In genomic region chr7:17985473-17986239, GRCh38 we compare ENCODE assay signal across 1 cellular context.
TF ChIP-seq lines count a peak whose summit lies in the region.

No MANE protein-coding gene starts in this region.

TF ChIP-seq in H1, 55 proteins besides CTCF, POLR2A, EP300 and RAD21:
- TF ChIP-seq TAF7 (optimal IDR thresholded peaks at IDR 0.05; ENCODE audit: borderline replicate concordance, low read depth, low read length) = no peak
- no peak for TF ChIP-seq RBBP5 (IDR thresholded peaks at IDR 0.05; ENCODE audit: borderline replicate concordance, low read depth, low read length)
- no peak for TF ChIP-seq SIX5 (IDR thresholded peaks at IDR 0.05; ENCODE audit: low read depth, low read length)
- TF ChIP-seq SUZ12 (IDR thresholded peaks at IDR 0.05; ENCODE audit: low read length) = no peak
- TF ChIP-seq NANOG (IDR thresholded peaks at IDR 0.05; ENCODE audit: insufficient read depth, low read depth, low read length, poor library complexity, severe bottlenecking) = no peak
- TF ChIP-seq JUN (IDR thresholded peaks at IDR 0.05; ENCODE audit: low read depth, low read length) = no peak
- TF ChIP-seq JUND (IDR thresholded peaks at IDR 0.05; ENCODE audit: low read length) = no peak
- no peak for TF ChIP-seq MAFK (IDR thresholded peaks at IDR 0.05; ENCODE audit: low read depth, low read length)
- TF ChIP-seq POU5F1 (IDR thresholded peaks at IDR 0.05; ENCODE audit: low read depth, low read length) = no peak
- no peak for TF ChIP-seq POLR2AphosphoS5 (IDR thresholded peaks at IDR 0.05; ENCODE audit: low read depth, low read length)
- no peak for TF ChIP-seq CBX5 (IDR thresholded peaks at IDR 0.05; ENCODE audit: low read depth, low read length)
- TF ChIP-seq SP4 (IDR thresholded peaks at IDR 0.05; ENCODE audit: low read length) = no peak
- no peak for TF ChIP-seq GTF2F1 (IDR thresholded peaks at IDR 0.05; ENCODE audit: borderline replicate concordance, low read depth, low read length)
- TF ChIP-seq ZNF274 (IDR thresholded peaks at IDR 0.05; ENCODE audit: borderline replicate concordance, extremely low read depth, low read length) = no peak
- TF ChIP-seq CHD1 (IDR thresholded peaks at IDR 0.05; ENCODE audit: low read depth, low read length) = no peak
- TF ChIP-seq SIN3A (conservative IDR thresholded peaks at IDR 0.05 in 1 of 2, IDR thresholded peaks at IDR 0.05 in 1 of 2; ENCODE audit: low read depth in 1 of 2, low read length in 2 of 2) = no peak
- no peak for TF ChIP-seq NRF1 (IDR thresholded peaks at IDR 0.05; ENCODE audit: low read depth, low read length)
TF ChIP-seq in H1: peak in this region for 0.
